9 cellular contexts compared by ENCODE assay signal in the genomic region with DNA sequence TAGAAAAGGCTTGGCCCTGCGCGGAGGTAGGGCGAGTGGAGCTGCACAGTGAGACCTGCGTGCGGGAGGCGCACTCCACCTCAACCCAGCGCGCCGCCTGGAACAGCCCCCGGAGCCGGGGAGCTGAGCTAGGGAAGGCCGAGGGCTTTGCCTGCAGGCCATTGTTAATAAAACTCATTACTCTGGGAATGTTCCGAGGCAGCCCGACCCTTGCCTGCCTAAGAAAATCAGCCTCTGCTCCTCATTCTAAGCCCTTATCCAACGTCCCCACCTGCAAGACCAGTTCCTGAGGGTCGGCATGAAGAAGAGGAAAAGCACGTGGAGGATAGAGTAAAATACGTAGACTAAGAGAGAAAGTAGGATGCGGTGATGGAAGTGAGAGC. TPM values are rescaled to one million over a fixed set of nuclear protein-coding genes. Genes with fewer than 3 reads are reported as not detected.
DNase-seq lines count a peak whose midpoint lies in the region; ATAC-seq and TF ChIP-seq lines count a peak whose summit lies in the region.
"Had no signal": no experiment of that assay in that cellular context is flagged by ENCODE, and none has a peak within 500 bp of the region (broad histone marks: within the 10 kb centered on the region; RNA-seq: fewer than 3 reads in every experiment).

No MANE protein-coding gene starts in this region.

- H3K9me3 Mint-ChIP-seq in activated CD4-positive, alpha-beta T cell treated with anti-CD3 and anti-CD28 coated beads for 36 hours (ENCODE audit: low read depth), result no peaks in the 10 kb centered on the region
- H3K9me3 Mint-ChIP-seq in stimulated activated naive CD8-positive, alpha-beta T cell treated with anti-CD3 and anti-CD28 coated beads, Interleukin-15, amount 100 ng/mL, for 72 hours, result peaks cover 7 to 9% of the 10 kb centered on the region in 2 donors

- peak overlapping the region; percentile 44 for H3K4me3 ChIP-seq in WERI-Rb-1 (ENCODE audit: low read depth, low read length)

- H3K27me3 Mint-ChIP-seq in activated CD4-positive, alpha-beta T cell treated with anti-CD3 and anti-CD28 coated beads for 36 hours, result peaks cover 53% of the 10 kb centered on the region
- peaks cover 75% of the 10 kb centered on the region for H3K27me3 Mint-ChIP-seq in stimulated activated naive CD8-positive, alpha-beta T cell treated with anti-CD3 and anti-CD28 coated beads, Interleukin-15, amount 100 ng/mL, for 72 hours

- DNase-seq in activated CD4-positive, alpha-beta T cell treated with anti-CD3 and anti-CD28 coated beads for 36 hours, result no peak
- no peak for DNase-seq in activated CD4-positive, alpha-beta T cell treated with anti-CD3 and anti-CD28 coated beads for 48 hours
- DNase-seq in WERI-Rb-1 (peak; percentile 7), foreskin keratinocyte (peak in 1 of 2 donors; percentile 20), RPMI8226 (no peak), NCI-H1436 treated with DMSO at 0.1 percent for 48 hours (lab: John Stamatoyannopoulos, UW) (no peak)
- DNase-seq in stimulated activated naive CD8-positive, alpha-beta T cell treated with anti-CD3 and anti-CD28 coated beads, Interleukin-15, amount 100 ng/mL, for 72 hours, result no peak

- H3K27ac Mint-ChIP-seq in activated CD4-positive, alpha-beta T cell treated with anti-CD3 and anti-CD28 coated beads for 36 hours, result no peak overlapping the region
- H3K27ac Mint-ChIP-seq in stimulated activated naive CD8-positive, alpha-beta T cell treated with anti-CD3 and anti-CD28 coated beads, Interleukin-15, amount 100 ng/mL, for 72 hours, result peak overlapping the region in 1 of 2 donors; percentile 79

- TF ChIP-seq CTCF in WERI-Rb-1 (IDR thresholded peaks at IDR 0.05; ENCODE audit: low read depth, low read length) (no peak), foreskin keratinocyte (conservative IDR thresholded peaks at IDR 0.05) (no peak)

- no peaks in the 10 kb centered on the region for H3K36me3 ChIP-seq in WERI-Rb-1

- POLR2A ChIA-PET in activated CD4-positive, alpha-beta T cell treated with anti-CD3 and anti-CD28 coated beads for 36 hours (lab: Charles Lee), result no interaction called here

- H3K4me3 Mint-ChIP-seq in activated CD4-positive, alpha-beta T cell treated with anti-CD3 and anti-CD28 coated beads for 36 hours, result peak overlapping the region; percentile 53
- H3K4me3 Mint-ChIP-seq in stimulated activated naive CD8-positive, alpha-beta T cell treated with anti-CD3 and anti-CD28 coated beads, Interleukin-15, amount 100 ng/mL, for 72 hours, result peak overlapping the region; percentile 89 to 92

- intact Hi-C loops in activated CD4-positive, alpha-beta T cell treated with anti-CD3 and anti-CD28 coated beads for 36 hours (cut with DNase I, micrococcal nuclease), result no loop called here

- CTCF ChIA-PET in activated CD4-positive, alpha-beta T cell treated with anti-CD3 and anti-CD28 coated beads for 36 hours (lab: Charles Lee), result no interaction called here

- H3K27ac ChIP-seq in WERI-Rb-1 (no peak overlapping the region), foreskin keratinocyte (peak overlapping the region; percentile 65)

- ATAC-seq in activated CD4-positive, alpha-beta T cell treated with anti-CD3 and anti-CD28 coated beads for 36 hours, result no peak
- peak; percentile 10 for ATAC-seq in foreskin keratinocyte
- peak; percentile 33 for ATAC-seq in stimulated activated naive CD8-positive, alpha-beta T cell treated with anti-CD3 and anti-CD28 coated beads, Interleukin-15, amount 100 ng/mL, for 72 hours
- ATAC-seq in HG02798 (IDR thresholded peaks at IDR 0.05; ENCODE audit: poor library complexity, unreplicated experiment), result no peak

- H3K9me3 ChIP-seq in WERI-Rb-1 (ENCODE audit: severe bottlenecking), result no peaks in the 10 kb centered on the region

- peaks cover 46% of the 10 kb centered on the region for H3K27me3 ChIP-seq in WERI-Rb-1 (ENCODE audit: insufficient read depth, low read depth, severe bottlenecking)
- H3K27me3 ChIP-seq in foreskin keratinocyte, result no peaks in the 10 kb centered on the region

- peaks cover 16% of the 10 kb centered on the region for H3K4me1 ChIP-seq in foreskin keratinocyte

- H3K4me1 Mint-ChIP-seq in activated CD4-positive, alpha-beta T cell treated with anti-CD3 and anti-CD28 coated beads for 36 hours, result peaks cover 7% of the 10 kb centered on the region
- peaks cover 17% of the 10 kb centered on the region for H3K4me1 Mint-ChIP-seq in stimulated activated naive CD8-positive, alpha-beta T cell treated with anti-CD3 and anti-CD28 coated beads, Interleukin-15, amount 100 ng/mL, for 72 hours

- no peaks in the 10 kb centered on the region for H3K36me3 Mint-ChIP-seq in activated CD4-positive, alpha-beta T cell treated with anti-CD3 and anti-CD28 coated beads for 36 hours (ENCODE audit: low read depth)
- H3K36me3 Mint-ChIP-seq: CD14-positive monocyte had no signal

RNA-seq across cellular contexts. Expression of gene C7orf25, which starts 55.3 kb away (rescaled TPM):
- total RNA-seq in activated CD4-positive, alpha-beta T cell treated with anti-CD3 and anti-CD28 coated beads for 36 hours, result 1 to 10 TPM; 2.7 to 5.4 TPM
- total RNA-seq in foreskin keratinocyte, result 3.4 and 4.3 TPM in 2 replicates
- 1.0 and 1.1 TPM in 2 replicates for polyA plus RNA-seq in foreskin keratinocyte

Comparison
In these comparisons a context has a peak if more than half of its experiments do, and no peak if none do; other contexts are left out.
1. ATAC-seq: peak in foreskin keratinocyte (single experiment) and stimulated activated naive CD8-positive, alpha-beta T cell treated with anti-CD3 and anti-CD28 coated beads, Interleukin-15, amount 100 ng/mL, for 72 hours (single experiment); none in activated CD4-positive, alpha-beta T cell treated with anti-CD3 and anti-CD28 coated beads for 36 hours (single experiment) and HG02798 (single experiment).